ENCODE assay signal across 22 cellular contexts in the genomic region with DNA sequence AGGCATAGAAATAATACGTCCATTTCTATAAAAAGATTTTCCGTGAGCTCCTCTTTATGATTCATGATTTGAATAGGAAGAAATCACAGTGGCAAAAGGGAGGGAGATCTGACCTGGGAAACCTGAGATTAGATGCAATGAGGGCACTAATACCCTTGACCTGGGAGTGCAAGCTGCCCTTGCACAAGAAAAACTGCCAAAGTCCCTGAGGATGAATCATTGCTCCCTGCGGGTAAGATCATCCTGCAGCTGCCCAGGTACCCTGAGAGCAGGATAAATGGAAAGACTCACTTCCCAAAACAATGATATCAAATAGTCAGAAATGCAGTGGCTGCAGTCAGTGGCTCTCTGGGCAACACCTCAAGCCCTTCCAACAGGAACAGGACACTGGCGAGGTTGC. TPM values are rescaled to one million over a fixed set of nuclear protein-coding genes. Genes with fewer than 3 reads are reported as not detected.
DNase-seq lines count a peak whose midpoint lies in the region; ATAC-seq and TF ChIP-seq lines count a peak whose summit lies in the region.
"Had no signal": no experiment of that assay in that cellular context is flagged by ENCODE, and none has a peak within 500 bp of the region (broad histone marks: within the 10 kb centered on the region; RNA-seq: fewer than 3 reads in every experiment).

No MANE protein-coding gene starts in this region.

- DNase-seq in cardiac muscle cell (ENCODE audit: low read depth in 1 of 2, low spot score in 1 of 2) (no peak), Right ventricle myocardium inferior (ENCODE audit: missing footprints) (no peak), colonic mucosa (no peak), transverse colon (peak; percentile 7), A172 (ENCODE audit: low spot score) (no peak), cerebellum (ENCODE audit: low spot score) (no peak), GM19238 (ENCODE audit: insufficient read length, low spot score) (no peak)
- DNase-seq: activated CD4-positive, alpha-beta T cell treated with anti-CD3 and anti-CD28 coated beads, Interleukin-2, amount 10 ng/mL, durations not matched to agents 7 days and 5 days; activated CD8-positive, alpha-beta memory T cell treated with anti-CD3 and anti-CD28 coated beads, Interleukin-2, amount 50 U/mL, for 4 hours; cortex of kidney; DMS 273 treated with DMSO at 0.1 percent for 48 hours; left lung; NCI-H1436 treated with DMSO at 0.1 percent for 48 hours; NCI-H2171 treated with DMSO at 0.1 percent for 48 hours; NCI-H748 treated with DMSO at 0.1 percent for 48 hours; OCI-M1; spleen; testis had no signal

- intact Hi-C loops in Right ventricle myocardium inferior (cut with DNase I) (no loop called here), colonic mucosa (cut with DNase I) (no loop called here), transverse colon (cut with DNase I; ENCODE audit: low total_unique reads) (no loop called here)

- in situ Hi-C loops in transverse colon (cut with MboI; ENCODE audit: low pct_ligation_motif_present in 1 of 4, low pct_unique_long_range_greater_than_20kb in 1 of 4, low sequenced_read_pairs in 3 of 4) = no loop called here

- H3K36me3 ChIP-seq in cardiac muscle cell (peaks cover 73% of the 10 kb centered on the region), colonic mucosa (no peaks in the 10 kb centered on the region), mucosa of stomach (ENCODE audit: control insufficient read depth, insufficient read depth, low read length) (peaks cover 15% of the 10 kb centered on the region), transverse colon (no peaks in the 10 kb centered on the region)
- H3K36me3 ChIP-seq: left lung had no signal

- ATAC-seq in Right ventricle myocardium inferior = no peak
- ATAC-seq: gastroesophageal sphincter, left lung had no signal

- H3K27me3 ChIP-seq in cardiac muscle cell (no peaks in the 10 kb centered on the region), colonic mucosa (no peaks in the 10 kb centered on the region), mucosa of stomach (ENCODE audit: control insufficient read depth, insufficient read depth, low read length) (no peaks in the 10 kb centered on the region), transverse colon (no peaks in the 10 kb centered on the region)
- H3K27me3 ChIP-seq: gastroesophageal sphincter, testis had no signal

- H3K9me3 ChIP-seq in cardiac muscle cell (ENCODE audit: low read depth) (no peaks in the 10 kb centered on the region), colonic mucosa (no peaks in the 10 kb centered on the region), mucosa of stomach (ENCODE audit: control insufficient read depth, low read length) (no peaks in the 10 kb centered on the region), transverse colon (no peaks in the 10 kb centered on the region)
- H3K9me3 ChIP-seq: gastroesophageal sphincter, left lung, spleen, testis had no signal

- no peak for TF ChIP-seq POLR2A in transverse colon (IDR thresholded peaks at IDR 0.05)

- H3K9ac ChIP-seq in colonic mucosa (ENCODE audit: low read depth in 2 of 2, low read length in 2 of 2) (peak overlapping the region in 1 of 2 donors; percentile 3), mucosa of stomach (ENCODE audit: low read length) (peak overlapping the region; percentile 42)
- H3K9ac ChIP-seq: parathyroid adenoma had no signal

- H3K27ac ChIP-seq in cardiac muscle cell (peak overlapping the region; percentile 24), colonic mucosa (peak overlapping the region; percentile 94), transverse colon (peak overlapping the region; percentile 33 to 91 (median 82))
- H3K27ac ChIP-seq: C4-2B, gastroesophageal sphincter, left lung, parathyroid adenoma, spleen had no signal

- no peak overlapping the region for H3K4me3 ChIP-seq in cardiac muscle cell
- no peak overlapping the region for H3K4me3 ChIP-seq in colonic mucosa
- H3K4me3 ChIP-seq in mucosa of stomach (ENCODE audit: low read length) = no peak overlapping the region
- no peak overlapping the region for H3K4me3 ChIP-seq in transverse colon
- H3K4me3 ChIP-seq: gastroesophageal sphincter, left lung, spleen, testis had no signal

- no peak for TF ChIP-seq CTCF in cardiac muscle cell (IDR thresholded peaks at IDR 0.05; ENCODE audit: low read depth, low read length)
- no peak for TF ChIP-seq CTCF in colonic mucosa (IDR thresholded peaks at IDR 0.05)
- TF ChIP-seq CTCF in transverse colon (IDR thresholded peaks at IDR 0.05) = no peak

- H3K4me1 ChIP-seq in cardiac muscle cell (ENCODE audit: low read depth) = peaks cover 49% of the 10 kb centered on the region
- peaks cover 4% of the 10 kb centered on the region for H3K4me1 ChIP-seq in colonic mucosa
- peaks cover 53% of the 10 kb centered on the region for H3K4me1 ChIP-seq in mucosa of stomach (ENCODE audit: control insufficient read depth, insufficient read depth, low read length)
- H3K4me1 ChIP-seq in transverse colon = peaks cover 26 to 67% (median 39%) of the 10 kb centered on the region in 4 donors
- H3K4me1 ChIP-seq: parathyroid adenoma had no signal

- 84 to 85% methylated on average over 4 of the region's 4 CpGs for WGBS in transverse colon (ENCODE audit: low coverage in 1 of 2), 2 donors

- no peak for TF ChIP-seq EP300 in transverse colon (IDR thresholded peaks at IDR 0.05; ENCODE audit: low read depth)

RNA-seq across cellular contexts. Expression of a gene that starts 11.6 kb away (rescaled TPM):
- total RNA-seq in cardiac muscle cell = 586 and 1,288 TPM in 2 replicates
- polyA plus RNA-seq in cardiac muscle cell = 612 and 1,543 TPM in 2 replicates
- 1,619 TPM for total RNA-seq in Right ventricle myocardium inferior
- 100 to 1,000 TPM; 103 to 212 TPM for total RNA-seq in colonic mucosa
- 100 to 1,000 TPM in 1 of 4 donors, 10 to 100 TPM in 3; 56.1 to 140 (median 89.2) TPM for total RNA-seq in transverse colon
- total RNA-seq in A172 (2014; rRNA removed; shearing (Covaris generic)) = 45.7 and 67.9 TPM in 2 replicates
- total RNA-seq in cerebellum = 2.5 TPM

RNA-seq across cellular contexts. Expression of a gene that starts 49.9 kb away (rescaled TPM):
- total RNA-seq in cardiac muscle cell = 21.5 and 37.9 TPM in 2 replicates
- polyA plus RNA-seq in cardiac muscle cell = 19.2 and 31.3 TPM in 2 replicates
- total RNA-seq in Right ventricle myocardium inferior = 16.7 TPM
- 10 to 100 TPM; 11.9 to 17.4 TPM for total RNA-seq in colonic mucosa
- total RNA-seq in transverse colon = 10 to 100 TPM in 3 of 4 donors, 1 to 10 TPM in 1; 1.8 to 17.6 (median 14.5) TPM
- 9.8 and 25.1 TPM in 2 replicates for total RNA-seq in A172 (2014; rRNA removed; shearing (Covaris generic))
- 24.3 TPM for total RNA-seq in cerebellum

RNA-seq across cellular contexts. Expression of a gene that starts 57.7 kb away (rescaled TPM):
- total RNA-seq in cardiac muscle cell = 15.8 and 18.9 TPM in 2 replicates
- polyA plus RNA-seq in cardiac muscle cell = 11.4 and 11.5 TPM in 2 replicates
- 10.3 TPM for total RNA-seq in Right ventricle myocardium inferior
- total RNA-seq in colonic mucosa = 10 to 100 TPM; 14.2 to 19.8 TPM
- 10 to 100 TPM; 13.1 to 21.8 (median 19.4) TPM for total RNA-seq in transverse colon
- 34.0 and 37.7 TPM in 2 replicates for total RNA-seq in A172 (2014; rRNA removed; shearing (Covaris generic))
- total RNA-seq in cerebellum = 19.5 TPM

Comparison
In these comparisons a context has a peak if more than half of its experiments do, and no peak if none do; other contexts are left out.
1. H3K27ac ChIP-seq: peak in every context shown above with its lines; median percentile 94 in colonic mucosa; 82 in transverse colon; 24 in cardiac muscle cell.
2. RNA of a gene that starts 11.6 kb away (total RNA-seq): 1,619 TPM in Right ventricle myocardium inferior (single experiment), 586 to 1,288 TPM in cardiac muscle cell, 103 to 212 TPM in colonic mucosa, 56.1 to 140 TPM in transverse colon and 45.7 to 67.9 TPM in A172; 2.5 TPM in cerebellum (single experiment); every median in the first group is over 10 times any median in the second.